Comparison of ENCODE assay signal across 9 cellular contexts in the genomic region with DNA sequence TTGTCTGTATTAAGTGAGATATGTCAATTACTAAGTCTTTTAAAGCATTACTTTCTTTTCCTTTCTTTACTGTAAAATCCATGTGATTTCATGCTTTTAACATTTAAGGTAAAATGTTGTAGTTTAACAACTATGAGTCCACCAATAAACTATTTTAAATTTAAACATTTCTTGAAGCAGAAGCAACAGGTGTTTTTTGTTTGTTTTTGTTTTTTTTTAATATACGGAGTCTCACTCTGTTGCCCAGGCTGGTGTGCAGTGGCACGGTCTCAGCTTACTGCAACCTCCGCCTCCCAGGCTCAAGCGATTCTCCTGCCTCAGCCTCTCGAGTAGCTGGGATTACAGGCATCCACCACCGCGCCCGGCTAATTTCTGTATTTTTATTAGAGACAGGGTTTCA.
"Had no signal": no experiment of that assay in that cellular context is flagged by ENCODE, and none has a peak within 500 bp of the region (broad histone marks: within the 10 kb centered on the region; RNA-seq: fewer than 3 reads in every experiment).

No MANE protein-coding gene starts in this region.

- H3K27ac ChIP-seq: HL-60 had no signal

- H3K4me1 Mint-ChIP-seq: GM23338, H9 had no signal

- DNase-seq: H9, HFFc6, KBM-7 had no signal

- ATAC-seq: GM23338, HepG2 had no signal

- H3K9me3 Mint-ChIP-seq: HFFc6, IgD-negative memory B cell had no signal

- H3K4me3 ChIP-seq: GM23338 had no signal

- FAIRE-seq: H1, H54, HepG2 had no signal

- H3K4me3 Mint-ChIP-seq: GM23338, H9, HFFc6, IgD-negative memory B cell had no signal

- H3K27ac Mint-ChIP-seq: GM23338, H9, HFFc6, IgD-negative memory B cell had no signal

- H3K27me3 Mint-ChIP-seq: IgD-negative memory B cell had no signal
